ENCODE assay signal across 18 cellular contexts in genomic region chr12:6328045-6328779, GRCh38. TPM values are rescaled to one million over a fixed set of nuclear protein-coding genes. Genes with fewer than 3 reads are reported as not detected.
DNase-seq lines count a peak whose midpoint lies in the region; ATAC-seq and TF ChIP-seq lines count a peak whose summit lies in the region.
"Had no signal": no experiment of that assay in that cellular context is flagged by ENCODE, and none has a peak within 500 bp of the region (broad histone marks: within the 10 kb centered on the region; RNA-seq: fewer than 3 reads in every experiment).

No MANE protein-coding gene starts in this region.

- H2AK5ac ChIP-seq in IMR-90 (ENCODE audit: low read depth, low read length) (no peak overlapping the region), mesendoderm (ENCODE audit: low read length) (no peak overlapping the region)

- no peak overlapping the region for H3K14ac ChIP-seq in IMR-90 (replicated peaks; ENCODE audit: low read depth, low read length)

- H2BK5ac ChIP-seq in IMR-90 (ENCODE audit: low read depth, low read length, poor library complexity, severe bottlenecking), result no peak overlapping the region
- H2BK5ac ChIP-seq in mesendoderm (ENCODE audit: low read length), result no peak overlapping the region

- H3K4me3 ChIP-seq in IMR-90 (ENCODE audit: insufficient read depth, low read depth, low read length) (no peak overlapping the region), mesendoderm (ENCODE audit: low read length) (no peak overlapping the region), stomach (peak overlapping the region in 1 of 4 donors; percentile 22)

- H3K9me3 ChIP-seq in IMR-90 (ENCODE audit: control insufficient read depth, insufficient read depth, low read length) (no peaks in the 10 kb centered on the region), stomach (no peaks in the 10 kb centered on the region)

- no peaks in the 10 kb centered on the region for H3K27me3 Mint-ChIP-seq in activated naive CD4-positive, alpha-beta T cell treated with anti-CD3 and anti-CD28 coated beads for 36 hours (ENCODE audit: low read depth)

- peaks cover 1% of the 10 kb centered on the region for H3K79me2 ChIP-seq in mesendoderm (ENCODE audit: control insufficient read depth, insufficient read depth, low read length)

- TF ChIP-seq POLR2A in IMR-90 (IDR thresholded peaks at IDR 0.05; ENCODE audit: low read depth, low read length) (no peak), stomach (IDR thresholded peaks at IDR 0.05) (no peak)

- no peak overlapping the region; a peak in 1 of 4 replicates for H4K8ac ChIP-seq in IMR-90 (ENCODE audit: low read depth in 2 of 2, low read length in 2 of 2)
- H4K8ac ChIP-seq in mesendoderm (ENCODE audit: low read depth, low read length), result no peak overlapping the region

- DNase-seq in activated naive CD4-positive, alpha-beta T cell treated with anti-CD3 and anti-CD28 coated beads for 36 hours, result no peak
- no peak for DNase-seq in activated naive CD4-positive, alpha-beta T cell treated with anti-CD3 and anti-CD28 coated beads, Interleukin-2, amount 50 U/mL, for 16 hours
- DNase-seq in IMR-90, result no peak
- no peak for DNase-seq in mesendoderm
- DNase-seq in stomach, result no peak
- no peak for DNase-seq in SIG-M5 (lab: John Stamatoyannopoulos, UW)
- no peak for DNase-seq in NK-92 treated with Interleukin-12 subunit alpha and Interleukin-12 subunit beta, amount 100 ng/mL, for 24 hours (lab: John Stamatoyannopoulos, UW)
- DNase-seq in NCI-H2171 (lab: John Stamatoyannopoulos, UW), result no peak
- DNase-seq: activated CD8-positive, alpha-beta memory T cell treated with anti-CD3 and anti-CD28 coated beads, Interleukin-2, amount 50 U/mL, for 4 hours; Calu3; effector CD4-positive, alpha-beta T cell; HCEC 1CT; MV-4-11; naive B cell; NCI-H748 treated with DMSO at 0.1 percent for 48 hours; stimulated activated CD4-positive, alpha-beta T cell treated with anti-CD3 and anti-CD28 coated beads, Interleukin-4, amount 100 ng/mL, for 1 hour had no signal

- H3K36me3 ChIP-seq in IMR-90 (ENCODE audit: control insufficient read depth, insufficient read depth, low read length), result peaks cover 68% of the 10 kb centered on the region
- peaks cover 24% of the 10 kb centered on the region for H3K36me3 ChIP-seq in mesendoderm (ENCODE audit: control insufficient read depth, insufficient read depth, low read length)
- peaks cover 52 to 69% (median 64%) of the 10 kb centered on the region in 4 donors for H3K36me3 ChIP-seq in stomach

- ATAC-seq in IMR-90 (ENCODE audit: low read depth), result no peak
- ATAC-seq: activated naive CD4-positive, alpha-beta T cell treated with anti-CD3 and anti-CD28 coated beads, Interleukin-2, amount 50 U/mL, for 72 hours had no signal

- dilution Hi-C loops in IMR-90 (cut with HindIII; ENCODE audit: low sequenced_read_pairs, unreplicated experiment), result no loop called here

- in situ Hi-C loops in IMR-90 (cut with MboI; ENCODE audit: low sequenced_read_pairs), result loop anchor here (5.0 kb wide), 1 partner anchor 134 kb away; no protein-coding TSS in a partner anchor

- no peak overlapping the region for H3K4me2 ChIP-seq in IMR-90 (ENCODE audit: low read depth, low read length)
- no peak overlapping the region for H3K4me2 ChIP-seq in mesendoderm (ENCODE audit: low read length)

- H3K27me3 ChIP-seq in IMR-90 (ENCODE audit: control insufficient read depth, insufficient read depth, low read length) (no peaks in the 10 kb centered on the region), mesendoderm (ENCODE audit: insufficient read depth, low read length, poor library complexity) (no peaks in the 10 kb centered on the region), stomach (no peaks in the 10 kb centered on the region)

- no peak overlapping the region for H2AFZ ChIP-seq in IMR-90 (replicated peaks; ENCODE audit: low read length, poor library complexity)

- peaks cover 31 to 83% of the 10 kb centered on the region in 2 experiments for H3K79me1 ChIP-seq in IMR-90 (ENCODE audit: low read depth in 1 of 2, low read length in 2 of 2)
- peaks cover 6% of the 10 kb centered on the region for H3K79me1 ChIP-seq in mesendoderm (ENCODE audit: low read length)

- H3K23ac ChIP-seq in IMR-90 (ENCODE audit: low read depth, low read length) (peak overlapping the region; percentile 20; the same call in 1 of the 2 replicates), mesendoderm (ENCODE audit: low read length) (no peak overlapping the region)

- no peak overlapping the region for H3K4me3 Mint-ChIP-seq in activated naive CD4-positive, alpha-beta T cell treated with anti-CD3 and anti-CD28 coated beads for 36 hours
- H3K4me3 Mint-ChIP-seq: WTC11 had no signal

- TF ChIP-seq EP300 in stomach (IDR thresholded peaks at IDR 0.05), result no peak

- H3K36me3 Mint-ChIP-seq in activated naive CD4-positive, alpha-beta T cell treated with anti-CD3 and anti-CD28 coated beads for 36 hours (ENCODE audit: low read depth), result peaks cover 34% of the 10 kb centered on the region
- H3K36me3 Mint-ChIP-seq: naive B cell had no signal

- H2BK15ac ChIP-seq in IMR-90 (ENCODE audit: low read depth, low read length) (no peak overlapping the region), mesendoderm (replicated peaks; ENCODE audit: low read depth) (no peak overlapping the region)

- peaks cover 36% of the 10 kb centered on the region for H3K4me1 Mint-ChIP-seq in activated naive CD4-positive, alpha-beta T cell treated with anti-CD3 and anti-CD28 coated beads for 36 hours (ENCODE audit: low read depth)

- H2BK20ac ChIP-seq in IMR-90 (ENCODE audit: low read depth, low read length), result no peak overlapping the region

- H3K27ac Mint-ChIP-seq in activated naive CD4-positive, alpha-beta T cell treated with anti-CD3 and anti-CD28 coated beads for 36 hours, result peak overlapping the region; percentile 50
- H3K27ac Mint-ChIP-seq: naive B cell, WTC11 had no signal

- no peak overlapping the region for H4K91ac ChIP-seq in IMR-90 (ENCODE audit: insufficient read depth, low read depth, low read length)

- peaks cover 39% of the 10 kb centered on the region for H4K20me1 ChIP-seq in IMR-90 (ENCODE audit: insufficient read depth, low read length)

- H3K9me3 Mint-ChIP-seq in activated naive CD4-positive, alpha-beta T cell treated with anti-CD3 and anti-CD28 coated beads for 36 hours, result no peaks in the 10 kb centered on the region
- H3K9me3 Mint-ChIP-seq: activated naive CD4-positive, alpha-beta T cell treated with anti-CD3 and anti-CD28 coated beads, Interleukin-2, amount 50 U/mL, for 72 hours; WTC11 had no signal

- POLR2A ChIA-PET in IMR-90 (lab: Charles Lee; ENCODE audit: unreplicated experiment), result interaction anchor here (0.5 kb wide), 1 partner anchor 209 kb away, joined by 3 read pairs; no protein-coding TSS in a partner anchor

- peak overlapping the region; percentile 3; the same call in 1 of the 2 replicates for H3K27ac ChIP-seq in IMR-90 (ENCODE audit: insufficient read depth, low read length)
- H3K27ac ChIP-seq in mesendoderm (ENCODE audit: low read depth, low read length), result peak overlapping the region; percentile 3
- peak overlapping the region in 4 of 5 donors; percentile 49 to 99 (median 96) for H3K27ac ChIP-seq in stomach

- H2AK9ac ChIP-seq in IMR-90 (replicated peaks; ENCODE audit: low read depth, low read length, poor library complexity), result peak overlapping the region; percentile 58

- H3K56ac ChIP-seq in IMR-90 (ENCODE audit: extremely low read depth, insufficient read depth, low read length) (no peak overlapping the region), mesendoderm (ENCODE audit: low read length) (peak overlapping the region; percentile 20)

- no peak for TF ChIP-seq CTCF in IMR-90 (conservative IDR thresholded peaks at IDR 0.05; ENCODE audit: low read depth, low read length)
- no peak for TF ChIP-seq CTCF in stomach (IDR thresholded peaks at IDR 0.05)

- peaks cover 34% of the 10 kb centered on the region for H3K4me1 ChIP-seq in IMR-90 (ENCODE audit: control insufficient read depth, insufficient read depth, low read length)
- peaks cover 21% of the 10 kb centered on the region for H3K4me1 ChIP-seq in mesendoderm (ENCODE audit: control insufficient read depth, low read depth, low read length)
- peaks cover 49 to 100% (median 88%) of the 10 kb centered on the region in 4 donors for H3K4me1 ChIP-seq in stomach

- H3K9me1 ChIP-seq in IMR-90 (ENCODE audit: insufficient read depth, low read length), result peaks cover 18% of the 10 kb centered on the region

- H4K5ac ChIP-seq in IMR-90 (ENCODE audit: low read depth, low read length), result no peak overlapping the region
- no peak overlapping the region for H4K5ac ChIP-seq in mesendoderm (ENCODE audit: low read length)

- CTCF ChIA-PET in activated naive CD4-positive, alpha-beta T cell treated with anti-CD3 and anti-CD28 coated beads for 36 hours (lab: Charles Lee), result interaction anchor here (1.9 kb wide), 1 partner anchor 11 kb away, joined by 6 read pairs; no protein-coding TSS in a partner anchor
- CTCF ChIA-PET in IMR-90 (lab: Yijun Ruan, JAX), result no interaction called here

- WGBS in IMR-90 (ENCODE audit: extremely low coverage in 2 of 2, insufficient read length in 1 of 2), 2 experiments, result 100% methylated on average over 2 of the region's 10 CpGs; no CpG with 5 or more reads in 1 of the 2 experiments
- WGBS in mesendoderm (ENCODE audit: extremely low coverage, insufficient coverage, low lambda C conversion rate), result no CpG with 5 or more reads among the region's 10 CpGs
- 80 to 88% (median 82%) methylated on average over 10 of the region's 10 CpGs for WGBS in stomach, 5 donors

- intact Hi-C loops in activated naive CD4-positive, alpha-beta T cell treated with anti-CD3 and anti-CD28 coated beads for 36 hours (cut with micrococcal nuclease), result no loop called here
- intact Hi-C loops in IMR-90 (cut with micrococcal nuclease) (no loop called here), stomach (cut with DNase I; ENCODE audit: low total_unique reads) (loop anchor here (5.0 to 10.0 kb wide), 2 partner anchors 137 to 204 kb away; partner anchors contain the start of gene GAPDH)

- H3K9ac ChIP-seq in IMR-90 (ENCODE audit: low read depth, low read length) (no peak overlapping the region; the same call in 1 of the 2 replicates), mesendoderm (ENCODE audit: low read length) (no peak overlapping the region)

- no TSS peak for BruUV-seq in IMR-90 (replicated peaks; lab: Mats Ljungman, UMichigan)

- no peak for TF ChIP-seq RAD21 in IMR-90 (IDR thresholded peaks at IDR 0.05; ENCODE audit: low read length)

- no peak overlapping the region for H3K18ac ChIP-seq in IMR-90 (ENCODE audit: low read depth, low read length)
- no peak overlapping the region for H3K18ac ChIP-seq in mesendoderm (ENCODE audit: low read length)

- H2BK120ac ChIP-seq in IMR-90 (ENCODE audit: low read depth, low read length) (no peak overlapping the region), mesendoderm (ENCODE audit: low read depth, low read length) (no peak overlapping the region)

- H3K4ac ChIP-seq in IMR-90 (ENCODE audit: low read depth, low read length), result no peak overlapping the region; the same call in 1 of the 2 replicates
- no peak overlapping the region for H3K4ac ChIP-seq in mesendoderm (ENCODE audit: low read depth, low read length)

RNA-seq across cellular contexts. Expression of gene TNFRSF1A, which starts 13.7 kb away (rescaled TPM):
- 10 to 100 TPM; 38.1 to 41.3 TPM for total RNA-seq in activated naive CD4-positive, alpha-beta T cell treated with anti-CD3 and anti-CD28 coated beads for 36 hours
- total RNA-seq in IMR-90 (2012; rRNA removed), result 79.6 and 86.7 TPM in 2 replicates
- polyA plus RNA-seq in IMR-90 (2012; rRNA removed), result 136 and 138 TPM in 2 replicates
- 105 and 167 TPM in 2 replicates for polyA plus RNA-seq in IMR-90 (2012; cell fraction: cytosol; rRNA removed)
- 102 and 107 TPM in 2 replicates for polyA plus RNA-seq in IMR-90 (2012; cell fraction: nucleus; rRNA removed; ENCODE audit: low replicate concordance)
- 87.0 TPM for polyA plus RNA-seq in mesendoderm (2013, experiment 1 of 2)
- 84.9 TPM for polyA plus RNA-seq in mesendoderm (2013, experiment 2 of 2)
- total RNA-seq in stomach, result 100 to 1,000 TPM in 4 of 5 donors, 10 to 100 TPM in 1; 91.6 to 432 (median 152) TPM
- polyA plus RNA-seq in stomach, result 10 to 100 TPM; 35.2 to 64.4 (median 38.5) TPM

RNA-seq across cellular contexts. Expression of gene PLEKHG6, which starts 17.7 kb away (rescaled TPM):
- total RNA-seq in activated naive CD4-positive, alpha-beta T cell treated with anti-CD3 and anti-CD28 coated beads for 36 hours, result not detected
- total RNA-seq in IMR-90 (2012; rRNA removed), result under 0.01 TPM in 2 replicates
- polyA plus RNA-seq in IMR-90 (2012; rRNA removed), result 0.10 TPM in 2 replicates
- polyA plus RNA-seq in IMR-90 (2012; cell fraction: cytosol; rRNA removed), result 0.05 and 0.07 TPM in 2 replicates
- polyA plus RNA-seq in IMR-90 (2012; cell fraction: nucleus; rRNA removed; ENCODE audit: low replicate concordance), result 0.05 and 0.15 TPM in 2 replicates
- polyA plus RNA-seq in mesendoderm (2013, experiment 1 of 2), result 23.2 TPM
- polyA plus RNA-seq in mesendoderm (2013, experiment 2 of 2), result 22.0 TPM
- 100 to 1,000 TPM in 1 of 5 donors, 10 to 100 TPM in 3, 1 to 10 TPM in 1; 6.4 to 101 (median 16.2) TPM for total RNA-seq in stomach
- 10 to 100 TPM in 2 of 3 donors, 1 to 10 TPM in 1; 5.9 to 32.3 (median 27.0) TPM for polyA plus RNA-seq in stomach
- total RNA-seq: activated naive CD4-positive, alpha-beta T cell treated with anti-CD3 and anti-CD28 coated beads, Interleukin-2, amount 50 U/mL, for 72 hours had no signal

RNA-seq across cellular contexts. Expression of gene SCNN1A, which starts 47.2 kb away (rescaled TPM):
- total RNA-seq in activated naive CD4-positive, alpha-beta T cell treated with anti-CD3 and anti-CD28 coated beads for 36 hours, result under 1 TPM; 0.20 to 0.67 TPM
- total RNA-seq in IMR-90 (2012; rRNA removed) (not detected in 2 replicates), stomach (100 to 1,000 TPM in 4 of 5 donors, 10 to 100 TPM in 1; 63.3 to 486 (median 277) TPM)
- polyA plus RNA-seq in IMR-90 (2012; rRNA removed) (0.24 and 0.41 TPM in 2 replicates), stomach (10 to 100 TPM; 16.6 to 98.0 (median 47.5) TPM)
- 0.13 and 0.16 TPM in 2 replicates for polyA plus RNA-seq in IMR-90 (2012; cell fraction: cytosol; rRNA removed)
- polyA plus RNA-seq in IMR-90 (2012; cell fraction: nucleus; rRNA removed; ENCODE audit: low replicate concordance), result 0.32 and 1.2 TPM in 2 replicates
- 71.7 TPM for polyA plus RNA-seq in mesendoderm (2013, experiment 1 of 2)
- 73.4 TPM for polyA plus RNA-seq in mesendoderm (2013, experiment 2 of 2)

RNA-seq across cellular contexts. Expression of gene LTBR, which starts 55.8 kb away (rescaled TPM):
- 1 to 10 TPM; 2.1 to 3.1 TPM for total RNA-seq in activated naive CD4-positive, alpha-beta T cell treated with anti-CD3 and anti-CD28 coated beads for 36 hours
- total RNA-seq in IMR-90 (2012; rRNA removed) (19.7 and 24.7 TPM in 2 replicates), stomach (100 to 1,000 TPM in 3 of 5 donors, 10 to 100 TPM in 2; 27.5 to 471 (median 126) TPM)
- polyA plus RNA-seq in IMR-90 (2012; rRNA removed) (62.5 and 66.0 TPM in 2 replicates), stomach (10 to 100 TPM; 47.3 to 76.3 (median 48.3) TPM)
- polyA plus RNA-seq in IMR-90 (2012; cell fraction: cytosol; rRNA removed), result 71.8 and 82.3 TPM in 2 replicates
- polyA plus RNA-seq in IMR-90 (2012; cell fraction: nucleus; rRNA removed; ENCODE audit: low replicate concordance), result 71.5 and 142 TPM in 2 replicates
- 16.5 TPM for polyA plus RNA-seq in mesendoderm (2013, experiment 1 of 2)
- 15.5 TPM for polyA plus RNA-seq in mesendoderm (2013, experiment 2 of 2)

Comparison
In these comparisons a context has a peak if more than half of its experiments do, and no peak if none do; other contexts are left out.
1. H3K27ac ChIP-seq: peak in every context shown above with its lines; median percentile 96 in stomach; 3 in IMR-90; 3 in mesendoderm.
2. RNA of gene SCNN1A, which starts 47.2 kb away (total RNA-seq): 63.3 to 486 TPM in stomach; 0.20 to 0.67 TPM in activated naive CD4-positive, alpha-beta T cell treated with anti-CD3 and anti-CD28 coated beads for 36 hours and not detected in IMR-90; every median in the first group is over 10 times any median in the second.